ENCODE assay signal across 22 cellular contexts in genomic region chr17:81948635-81949378, GRCh38. TPM values are rescaled to one million over a fixed set of nuclear protein-coding genes. Genes with fewer than 3 reads are reported as not detected.
"Had no signal": no experiment of that assay in that cellular context is flagged by ENCODE, and none has a peak within 500 bp of the region (broad histone marks: within the 10 kb centered on the region; RNA-seq: fewer than 3 reads in every experiment).

No MANE protein-coding gene starts in this region.

- H3K27ac ChIP-seq: breast epithelium, esophagus squamous epithelium, neural progenitor cell, ovary, sigmoid colon, VCaP had no signal

- H3K4me1 ChIP-seq: breast epithelium, esophagus squamous epithelium, sigmoid colon had no signal

- H3K4me3 Mint-ChIP-seq: activated naive CD4-positive, alpha-beta T cell treated with anti-CD3 and anti-CD28 coated beads, Interleukin-2, amount 50 U/mL, for 24 hours; memory B cell; stimulated activated naive B cell treated with anti-CD40 and anti-IgM and Interleukin-4, amounts not matched to agents 10 μg/mL and 1 μg/mL and 100 μg/mL, for 72 hours had no signal

- ATAC-seq: stimulated activated naive B cell treated with anti-CD40 and anti-IgM and Interleukin-4, amounts not matched to agents 10 μg/mL and 1 μg/mL and 100 μg/mL, for 72 hours had no signal

- H3K4me2 ChIP-seq: neural progenitor cell had no signal

- DNase-seq: activated CD4-positive, alpha-beta T cell treated with anti-CD3 and anti-CD28 coated beads for 1 hour; activated gamma-delta T cell; dermis blood vessel endothelial cell; effector memory CD4-positive, alpha-beta T cell; esophagus squamous epithelium; ovary; sigmoid colon; stimulated activated naive B cell treated with anti-CD40 and anti-IgM and Interleukin-4, amounts not matched to agents 10 μg/mL and 1 μg/mL and 100 μg/mL, for 72 hours; T-helper 2 cell had no signal

- FAIRE-seq: astrocyte, endothelial cell of umbilical vein had no signal

- H3K9me3 ChIP-seq: breast epithelium, esophagus squamous epithelium, ovary, sigmoid colon had no signal

- H3K27me3 Mint-ChIP-seq: activated naive CD4-positive, alpha-beta T cell treated with anti-CD3 and anti-CD28 coated beads, Interleukin-2, amount 50 U/mL, for 24 hours had no signal

- H3K4me3 ChIP-seq: breast epithelium, esophagus squamous epithelium, neural progenitor cell, ovary, sigmoid colon had no signal

- H3K9ac ChIP-seq: neural progenitor cell had no signal

- H3K36me3 ChIP-seq: breast epithelium, esophagus squamous epithelium, neural progenitor cell, ovary, sigmoid colon had no signal

- H3K27me3 ChIP-seq: breast epithelium, ovary had no signal

- H2AFZ ChIP-seq: neural progenitor cell had no signal

- H3K4me1 Mint-ChIP-seq: activated naive CD4-positive, alpha-beta T cell treated with anti-CD3 and anti-CD28 coated beads, Interleukin-2, amount 50 U/mL, for 24 hours; memory B cell; stimulated activated naive B cell treated with anti-CD40 and anti-IgM and Interleukin-4, amounts not matched to agents 10 μg/mL and 1 μg/mL and 100 μg/mL, for 72 hours had no signal

- H3K36me3 Mint-ChIP-seq: activated naive CD4-positive, alpha-beta T cell treated with anti-CD3 and anti-CD28 coated beads, Interleukin-2, amount 50 U/mL, for 24 hours; memory B cell; neural progenitor cell; stimulated activated naive B cell treated with anti-CD40 and anti-IgM and Interleukin-4, amounts not matched to agents 10 μg/mL and 1 μg/mL and 100 μg/mL, for 72 hours had no signal

- H3K9me3 Mint-ChIP-seq: activated naive CD4-positive, alpha-beta T cell treated with anti-CD3 and anti-CD28 coated beads, Interleukin-2, amount 50 U/mL, for 24 hours; memory B cell; neural progenitor cell; stimulated activated naive B cell treated with anti-CD40 and anti-IgM and Interleukin-4, amounts not matched to agents 10 μg/mL and 1 μg/mL and 100 μg/mL, for 72 hours had no signal

- H3K27ac Mint-ChIP-seq: activated naive CD4-positive, alpha-beta T cell treated with anti-CD3 and anti-CD28 coated beads, Interleukin-2, amount 50 U/mL, for 24 hours; memory B cell; neural progenitor cell; stimulated activated naive B cell treated with anti-CD40 and anti-IgM and Interleukin-4, amounts not matched to agents 10 μg/mL and 1 μg/mL and 100 μg/mL, for 72 hours had no signal

RNA-seq across cellular contexts. Expression of gene MYADML2, which starts 1.8 kb away (rescaled TPM):
- total RNA-seq: activated CD8-positive, alpha-beta memory T cell treated with anti-CD3 and anti-CD28 coated beads for 36 hours; astrocyte; breast epithelium; chondrocyte; dermis blood vessel endothelial cell; endothelial cell of umbilical vein; esophagus squamous epithelium; liver; mononuclear cell; ovary; pulmonary artery endothelial cell; sigmoid colon had no signal
- polyA plus RNA-seq: adipose tissue, endothelial cell of umbilical vein, liver, ovary, sigmoid colon had no signal

RNA-seq across cellular contexts. Expression of gene NOTUM, which starts 12.2 kb away (rescaled TPM):
- total RNA-seq: chondrocyte, dermis blood vessel endothelial cell, endothelial cell of umbilical vein, mononuclear cell, sigmoid colon had no signal
- polyA plus RNA-seq: endothelial cell of umbilical vein had no signal
